Comparison of ENCODE assay signal across 9 cellular contexts in the genomic region with DNA sequence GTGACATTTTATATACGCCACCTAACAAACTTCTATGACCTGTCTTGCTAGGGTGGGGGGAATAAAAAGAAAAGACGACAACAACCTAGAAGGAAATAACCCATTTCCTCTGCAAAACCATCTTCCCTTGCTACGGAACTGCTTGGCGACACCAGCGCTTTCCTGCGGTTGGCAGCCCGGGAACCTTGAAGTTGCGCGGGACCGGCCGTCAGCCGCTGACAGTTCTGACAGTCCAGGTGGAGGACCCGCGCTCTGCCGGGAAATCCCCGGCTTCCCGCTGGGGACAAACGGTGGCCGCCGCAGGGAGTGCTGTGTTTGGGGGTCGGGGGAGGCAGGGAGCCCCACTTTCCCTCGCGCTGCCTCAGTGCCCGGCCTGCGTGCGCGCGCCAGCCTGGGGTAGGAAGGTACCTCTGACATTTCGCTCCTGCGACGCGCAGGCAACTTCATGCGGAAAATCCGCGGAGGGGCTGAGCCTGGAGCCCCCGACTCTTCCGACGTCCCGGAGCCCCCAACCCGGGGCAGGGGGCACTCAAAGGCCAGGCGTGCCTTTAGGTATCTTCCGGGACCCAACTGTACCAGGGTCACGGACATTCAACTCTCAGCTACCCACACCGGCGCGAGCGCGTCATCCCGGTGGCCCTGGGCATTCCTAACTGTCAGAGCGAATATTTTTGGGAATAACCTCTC. TPM values are rescaled to one million over a fixed set of nuclear protein-coding genes. Genes with fewer than 3 reads are reported as not detected.
A peak's percentile ranks its signal among the peaks of the same experiment; 100 is the strongest.
DNase-seq lines count a peak whose midpoint lies in the region; ATAC-seq, FAIRE-seq and TF ChIP-seq lines count a peak whose summit lies in the region.
"Had no signal": no experiment of that assay in that cellular context is flagged by ENCODE, and none has a peak within 500 bp of the region (broad histone marks: within the 10 kb centered on the region; RNA-seq: fewer than 3 reads in every experiment).

No MANE protein-coding gene starts in this region.

- TF ChIP-seq RAD21 in GM12878 (IDR thresholded peaks at IDR 0.05; ENCODE audit: insufficient read depth, low read depth, low read length): no peak

- RAD21 ChIA-PET in GM12878 (lab: Charles Lee; ENCODE audit: unreplicated experiment): interaction anchor here (0.7 to 6.9 kb wide), 6 partner anchors 42 to 170 kb away, joined by 3 to 54 read pairs (median 4); partner anchors contain the start of genes AMZ2 and WIPI1

- H3K27me3 ChIP-seq in GM12878 (replicated peaks in 1 of 2; ENCODE audit: control insufficient read depth in 2 of 2, insufficient read depth in 2 of 2, low read length in 1 of 2): no peaks in the 10 kb centered on the region

- peak overlapping the region; percentile 95 for H3K27ac ChIP-seq in GM12878 (ENCODE audit: control insufficient read depth, insufficient read depth)

- WGBS in GM12878 (ENCODE audit: insufficient coverage, insufficient replicate concordance, low lambda C conversion rate, missing lambda C conversion rate): under 1% methylated on average over 46 of the region's 50 CpGs

- H3K9ac ChIP-seq in GM12878 (ENCODE audit: control insufficient read depth, insufficient read depth, low read length): peak overlapping the region; percentile 98

- peak overlapping the region; percentile 69 for H3K4me3 ChIP-seq in GM12878

- POLR2A ChIA-PET in GM12878 (lab: Charles Lee): interaction anchor here (0.5 to 4.7 kb wide), 7 partner anchors 27 to 171 kb away, joined by 3 to 28 read pairs (median 4); partner anchors contain the start of genes AMZ2 and WIPI1

- no peaks in the 10 kb centered on the region for H4K20me1 ChIP-seq in GM12878 (ENCODE audit: control insufficient read depth, insufficient read depth)

- peak overlapping the region; percentile 92 for H3K4me2 ChIP-seq in GM12878 (ENCODE audit: control insufficient read depth, insufficient read depth)

- CTCF ChIA-PET in GM12878 (lab: Yijun Ruan, JAX): interaction anchor here (0.8 to 4.9 kb wide), 4 partner anchors 27 to 168 kb away, joined by 4 to 27 read pairs (median 7); no protein-coding TSS in a partner anchor

- peaks cover 40% of the 10 kb centered on the region for H3K79me2 ChIP-seq in GM12878 (ENCODE audit: control insufficient read depth, insufficient read depth, low read length)

- TF ChIP-seq CTCF in GM12878 (IDR thresholded peaks at IDR 0.05 in 2 of 3, conservative IDR thresholded peaks at IDR 0.05 in 1 of 3; ENCODE audit: control insufficient read depth in 2 of 3, extremely low read depth in 1 of 3, insufficient read depth in 1 of 3, low read depth in 3 of 3, low read length in 3 of 3): 0 out of 6 replicates have a peak, but pooled peaks of 1 of the 3 experiments have one; percentile 4

- TF ChIP-seq POLR2A in GM12878 (IDR thresholded peaks at IDR 0.05; ENCODE audit: low read depth, low read length): peak; percentile 81

- H3K9me3 ChIP-seq in GM12878 (replicated peaks; ENCODE audit: control insufficient read depth, insufficient read depth, low read length): no peaks in the 10 kb centered on the region

- H2AFZ ChIP-seq in GM12878 (ENCODE audit: control insufficient read depth, low read depth, low read length): peak overlapping the region; percentile 57

- in situ Hi-C loops in GM12878 (cut with MboI): no loop called here

- intact Hi-C loops in GM12878 (cut with micrococcal nuclease; ENCODE audit: unreplicated experiment): loop anchor here (2.0 to 5.0 kb wide), 3 partner anchors 26 to 57 kb away; partner anchors contain the start of gene AMZ2

- SMC1A ChIA-PET in GM12878 (lab: Charles Lee; ENCODE audit: uncharacterized antibody, unreplicated experiment): interaction anchor here (0.9 to 2.3 kb wide), 6 partner anchors 28 to 210 kb away, joined by 3 to 9 read pairs (median 4); no protein-coding TSS in a partner anchor

- FAIRE-seq in GM12878 (lab: Jason Lieb, UNC): no peak
- FAIRE-seq: G401.6 had no signal

- peak; percentile 14 for ATAC-seq in GM12878
- no peak for ATAC-seq in HG03159 (IDR thresholded peaks at IDR 0.05; ENCODE audit: unreplicated experiment)
- ATAC-seq in HG03378 (IDR thresholded peaks at IDR 0.05; ENCODE audit: unreplicated experiment): no peak

- DNase-seq in NCI-H748 (lab: John Stamatoyannopoulos, UW; ENCODE audit: unreplicated experiment) (peak; percentile 51), NCI-H748 treated with DMSO at 0.1 percent for 48 hours (lab: John Stamatoyannopoulos, UW) (no peak), T-helper 1 cell (peak; percentile 47 to 72 (median 55)), GM12878 (ENCODE audit: low read depth, low spot score) (no peak), kidney tubule cell (ENCODE audit: low spot score) (peak; percentile 33)
- DNase-seq in stimulated activated CD4-positive, alpha-beta T cell treated with anti-CD3 and anti-CD28 coated beads, Interleukin-4, amount 100 ng/mL, for 24 hours: peak; percentile 58

- no peaks in the 10 kb centered on the region for H3K36me3 ChIP-seq in GM12878 (ENCODE audit: control insufficient read depth in 2 of 2, insufficient read depth in 2 of 2, low read length in 1 of 2)

- peaks cover 16% of the 10 kb centered on the region for H3K4me1 ChIP-seq in GM12878 (ENCODE audit: control insufficient read depth, insufficient read depth, low read length)

- TF ChIP-seq EP300 in GM12878 (IDR thresholded peaks at IDR 0.05; ENCODE audit: borderline replicate concordance in 1 of 2, control insufficient read depth in 1 of 2, low read depth in 2 of 2, low read length in 2 of 2): no peak

- BruUV-seq in GM12878 (replicated peaks; lab: Mats Ljungman, UMichigan): TSS peak; percentile 81

TF ChIP-seq in GM12878, 131 proteins besides CTCF, POLR2A, EP300 and RAD21 (continues in another document):
- peak; percentile 69; the same call in 1 of the 2 replicates for TF ChIP-seq RB1 (IDR thresholded peaks at IDR 0.05; ENCODE audit: borderline replicate concordance)
- TF ChIP-seq CBX3 (IDR thresholded peaks at IDR 0.05; ENCODE audit: borderline replicate concordance, low read depth): no peak
- no peak for TF ChIP-seq YY1 (IDR thresholded peaks at IDR 0.05; ENCODE audit: low read depth, low read length)
- no peak for TF ChIP-seq CEBPB (IDR thresholded peaks at IDR 0.05; ENCODE audit: borderline replicate concordance in 1 of 2, low read depth in 2 of 2, low read length in 2 of 2)
- peak; percentile 66; the same call in 1 of the 2 replicates for TF ChIP-seq EED (IDR thresholded peaks at IDR 0.05; ENCODE audit: low read depth)
- TF ChIP-seq ZNF384 (IDR thresholded peaks at IDR 0.05; ENCODE audit: borderline replicate concordance, low read depth, low read length): no peak

RNA-seq across cellular contexts. Expression of gene SLC16A6, which starts 0.5 kb away (rescaled TPM):
- 2.8 and 3.9 TPM in 2 replicates for total RNA-seq in GM12878 (2013; cell fraction: nucleolus; rRNA removed)
- total RNA-seq in GM12878 (2014; rRNA removed) (7.5 TPM in 2 replicates), GM12878 (2014; rRNA removed; fragmentation: Illumina TruSeq; extraction: Trizol) (7.7 and 8.0 TPM in 2 replicates), GM12878 (2021) (7.6 and 8.1 TPM in 2 replicates)
- 3.0 TPM for polyA plus RNA-seq in GM12878 (2011; ENCODE audit: low read depth)
- polyA plus RNA-seq in GM12878 (2011; rRNA removed) (5.5 and 6.8 TPM in 2 replicates), GM12878 (2014; fragmentation: Illumina TruSeq; extraction: Trizol) (8.8 and 8.9 TPM in 2 replicates), GM12878 (2014; fragmentation: Nextera tagmentation; extraction: Ambion mirVana) (1 to 10 TPM; 2.4 to 2.9 TPM), GM12878 (2014; rRNA removed) (5.8 and 6.6 TPM in 2 replicates), GM12878 (2016; fragmentation: Nextera tagmentation; extraction: Ambion mirVana) (1 to 10 TPM; 4.1 to 5.3 TPM)
- polyA plus RNA-seq in GM12878 (2011; cell fraction: cytosol; rRNA removed): 4.1 and 4.7 TPM in 2 replicates
- polyA plus RNA-seq in GM12878 (2011; cell fraction: nucleus; rRNA removed): 3.5 and 4.5 TPM in 2 replicates
- 3.0 and 4.4 TPM in 2 replicates for polyA plus RNA-seq in GM12878 (2012)
- polyA minus RNA-seq in GM12878 (2011; rRNA and poly(A)+ RNA removed): 10.6 and 12.1 TPM in 2 replicates
- 3.9 and 5.3 TPM in 2 replicates for polyA minus RNA-seq in GM12878 (2011; cell fraction: cytosol; rRNA and poly(A)+ RNA removed)
- polyA minus RNA-seq in GM12878 (2011; cell fraction: nucleus; rRNA and poly(A)+ RNA removed): 1.7 and 3.3 TPM in 2 replicates

RNA-seq across cellular contexts. Expression of gene ARSG, which starts 0.9 kb away (rescaled TPM):
- 68.9 and 84.0 TPM in 2 replicates for total RNA-seq in GM12878 (2013; cell fraction: nucleolus; rRNA removed)
- total RNA-seq in GM12878 (2014; rRNA removed) (6.6 and 10.4 TPM in 2 replicates), GM12878 (2014; rRNA removed; fragmentation: Illumina TruSeq; extraction: Trizol) (9.2 and 9.8 TPM in 2 replicates), GM12878 (2021) (7.7 and 9.0 TPM in 2 replicates)
- polyA plus RNA-seq in GM12878 (2011; ENCODE audit: low read depth): 7.1 TPM
- polyA plus RNA-seq in GM12878 (2011; rRNA removed) (7.5 and 9.3 TPM in 2 replicates), GM12878 (2014; fragmentation: Illumina TruSeq; extraction: Trizol) (13.5 and 16.6 TPM in 2 replicates), GM12878 (2014; fragmentation: Nextera tagmentation; extraction: Ambion mirVana) (1 to 10 TPM; 2.9 to 3.2 TPM), GM12878 (2014; rRNA removed) (6.8 and 7.4 TPM in 2 replicates), GM12878 (2016; fragmentation: Nextera tagmentation; extraction: Ambion mirVana) (1 to 10 TPM; 8.3 to 9.2 TPM)
- 5.9 and 6.5 TPM in 2 replicates for polyA plus RNA-seq in GM12878 (2011; cell fraction: cytosol; rRNA removed)
- 13.2 and 15.0 TPM in 2 replicates for polyA plus RNA-seq in GM12878 (2011; cell fraction: nucleus; rRNA removed)
- polyA plus RNA-seq in GM12878 (2012): 5.2 and 5.9 TPM in 2 replicates
- polyA minus RNA-seq in GM12878 (2011; rRNA and poly(A)+ RNA removed): 12.7 and 14.7 TPM in 2 replicates
- polyA minus RNA-seq in GM12878 (2011; cell fraction: cytosol; rRNA and poly(A)+ RNA removed): 2.7 and 4.0 TPM in 2 replicates
- 9.7 and 11.2 TPM in 2 replicates for polyA minus RNA-seq in GM12878 (2011; cell fraction: nucleus; rRNA and poly(A)+ RNA removed)

RNA-seq across cellular contexts. Expression of gene AMZ2, which starts 42.6 kb away (rescaled TPM):
- 37.2 and 37.7 TPM in 2 replicates for total RNA-seq in GM12878 (2013; cell fraction: nucleolus; rRNA removed)
- 85.7 and 95.9 TPM in 2 replicates for total RNA-seq in GM12878 (2014; rRNA removed)
- 101 and 104 TPM in 2 replicates for total RNA-seq in GM12878 (2014; rRNA removed; fragmentation: Illumina TruSeq; extraction: Trizol)
- total RNA-seq in GM12878 (2021): 80.4 and 87.7 TPM in 2 replicates
- polyA plus RNA-seq in GM12878 (2011; ENCODE audit: low read depth): 62.4 TPM
- polyA plus RNA-seq in GM12878 (2011; rRNA removed): 125 and 185 TPM in 2 replicates
- polyA plus RNA-seq in GM12878 (2011; cell fraction: cytosol; rRNA removed): 70.6 and 83.1 TPM in 2 replicates
- 64.0 and 81.7 TPM in 2 replicates for polyA plus RNA-seq in GM12878 (2011; cell fraction: nucleus; rRNA removed)
- polyA plus RNA-seq in GM12878 (2012): 65.3 and 84.1 TPM in 2 replicates
- polyA plus RNA-seq in GM12878 (2014; fragmentation: Illumina TruSeq; extraction: Trizol): 169 and 200 TPM in 2 replicates
- 100 to 1,000 TPM; 127 to 135 TPM for polyA plus RNA-seq in GM12878 (2014; fragmentation: Nextera tagmentation; extraction: Ambion mirVana)
- polyA plus RNA-seq in GM12878 (2014; rRNA removed): 67.4 and 79.1 TPM in 2 replicates
- polyA plus RNA-seq in GM12878 (2016; fragmentation: Nextera tagmentation; extraction: Ambion mirVana): 100 to 1,000 TPM; 182 to 189 TPM
- 40.2 and 51.5 TPM in 2 replicates for polyA minus RNA-seq in GM12878 (2011; rRNA and poly(A)+ RNA removed)
- 12.5 and 15.9 TPM in 2 replicates for polyA minus RNA-seq in GM12878 (2011; cell fraction: cytosol; rRNA and poly(A)+ RNA removed)
- 20.1 and 27.3 TPM in 2 replicates for polyA minus RNA-seq in GM12878 (2011; cell fraction: nucleus; rRNA and poly(A)+ RNA removed)

Comparison
In these comparisons a context has a peak if more than half of its experiments do, and no peak if none do; other contexts are left out.
1. DNase-seq: peak in NCI-H748 (single experiment), T-helper 1 cell (5 of 5), kidney tubule cell (single experiment) and stimulated activated CD4-positive, alpha-beta T cell treated with anti-CD3 and anti-CD28 coated beads, Interleukin-4, amount 100 ng/mL, for 24 hours (single experiment); none in NCI-H748 treated with DMSO at 0.1 percent for 48 hours (single experiment) and GM12878 (single experiment).